In the genomic region with DNA sequence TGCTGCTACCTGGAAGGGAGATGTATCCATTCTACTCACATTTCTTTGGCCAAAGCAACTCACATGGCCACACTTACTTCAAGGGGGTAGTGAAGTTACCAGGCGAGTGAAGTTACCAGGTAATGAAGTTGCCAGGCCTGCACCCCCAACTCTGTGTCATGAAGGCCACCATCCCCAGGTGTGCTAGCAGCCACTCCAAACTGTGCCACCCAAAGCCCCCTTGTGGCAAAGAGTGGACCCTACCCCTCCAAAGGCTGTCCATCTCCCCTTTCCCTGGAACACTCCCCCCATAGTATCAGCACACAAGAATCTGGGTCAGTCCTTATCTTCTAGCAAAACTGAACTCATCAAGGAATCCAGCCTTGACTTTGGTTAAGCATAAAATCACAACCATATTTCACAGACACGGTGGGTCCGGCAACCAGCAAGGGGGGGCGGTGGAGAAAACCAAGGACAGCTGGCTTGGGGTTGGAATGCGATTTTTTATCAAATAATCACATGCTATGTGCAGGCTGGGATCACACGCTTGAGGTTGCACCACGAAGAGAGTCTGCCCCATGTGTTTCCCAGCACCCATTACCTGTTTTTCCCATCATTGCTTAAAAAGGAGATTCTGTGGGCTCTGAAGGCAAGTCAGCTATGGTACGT, we compare ENCODE assay signal across 13 cellular contexts.
DNase-seq lines count a peak whose midpoint lies in the region; ATAC-seq and TF ChIP-seq lines count a peak whose summit lies in the region.
"Had no signal": no experiment of that assay in that cellular context is flagged by ENCODE, and none has a peak within 500 bp of the region (broad histone marks: within the 10 kb centered on the region; RNA-seq: fewer than 3 reads in every experiment).

No MANE protein-coding gene starts in this region.

- BruUV-seq in A673 (replicated peaks; lab: Mats Ljungman, UMichigan): no TSS peak

- POLR2A ChIA-PET in A673 (lab: Charles Lee; ENCODE audit: low non-redundant PET): no interaction called here

- 34 to 50% (median 43%) methylated on average over 7 to 8 of the region's 8 CpGs for WGBS in adrenal gland, 4 donors
- 96% methylated on average over 6 of the region's 8 CpGs for WGBS in mesenchymal stem cell

- H3K9ac ChIP-seq in mesenchymal stem cell (ENCODE audit: low read length): no peak overlapping the region

- no peak overlapping the region for H2BK5ac ChIP-seq in mesenchymal stem cell (ENCODE audit: low read depth, low read length, poor library complexity, severe bottlenecking)

- peak overlapping the region in 1 of 2 experiments; percentile 11 for H3K18ac ChIP-seq in mesenchymal stem cell (ENCODE audit: low read depth in 1 of 2, low read length in 2 of 2)

- TF ChIP-seq CTCF in A673 (conservative IDR thresholded peaks at IDR 0.05; ENCODE audit: low read depth, low read length) (0 out of 2 replicates have a peak, but pooled peaks have one; percentile 23), GM12872 (IDR thresholded peaks at IDR 0.05; ENCODE audit: insufficient read depth, low read depth, low read length) (peak; percentile 31; the same call in 2 of the 3 replicates), adrenal gland (IDR thresholded peaks at IDR 0.05) (peak in 1 of 6 experiments; percentile 16)

- H3K23ac ChIP-seq in mesenchymal stem cell (ENCODE audit: low read length in 2 of 2): no peak overlapping the region

- H3K27me3 ChIP-seq in A673 (replicated peaks; ENCODE audit: insufficient read depth, low read depth, low read length, poor library complexity) (no peaks in the 10 kb centered on the region), adrenal gland (no peaks in the 10 kb centered on the region), mesenchymal stem cell (ENCODE audit: control insufficient read depth in 1 of 2, insufficient read depth in 1 of 2, low read length in 2 of 2) (no peaks in the 10 kb centered on the region)
- H3K27me3 ChIP-seq: SJSA1 had no signal

- H3K27ac ChIP-seq in A673 (ENCODE audit: low read depth, low read length, poor library complexity, severe bottlenecking): no peak overlapping the region
- peak overlapping the region in 3 of 5 donors; percentile 39 to 66 (median 49) for H3K27ac ChIP-seq in adrenal gland
- H3K27ac ChIP-seq in mesenchymal stem cell (ENCODE audit: low read length, poor library complexity, severe bottlenecking): no peak overlapping the region
- H3K27ac ChIP-seq: SJSA1 had no signal

- no peak overlapping the region for H3K14ac ChIP-seq in mesenchymal stem cell (ENCODE audit: low read length in 2 of 2)

- H3K4me1 ChIP-seq in A673 (ENCODE audit: insufficient read depth, low read length, poor library complexity, severe bottlenecking) (peaks cover 3% of the 10 kb centered on the region), adrenal gland (replicated peaks in 1 of 2) (peaks cover 11 to 28% of the 10 kb centered on the region in 2 donors), mesenchymal stem cell (ENCODE audit: control insufficient read depth, insufficient read depth, low read depth, low read length) (peaks cover 28% of the 10 kb centered on the region)

- H3K4me3 ChIP-seq in A673 (ENCODE audit: low read depth, low read length, poor library complexity, severe bottlenecking): no peak overlapping the region
- H3K4me3 ChIP-seq in adrenal gland: no peak overlapping the region
- H3K4me3 ChIP-seq in mesenchymal stem cell (ENCODE audit: insufficient read depth in 1 of 2, low read depth in 1 of 2, low read length in 2 of 2): no peak overlapping the region
- H3K4me3 ChIP-seq: SJSA1 had no signal

- H4K8ac ChIP-seq in mesenchymal stem cell (ENCODE audit: low read length): no peak overlapping the region

- DNase-seq in A673 (ENCODE audit: low spot score) (no peak), adrenal gland (peak; percentile 53 to 88 (median 85)), mesenchymal stem cell (no peak), SKM-1 (lab: John Stamatoyannopoulos, UW; ENCODE audit: unreplicated experiment) (no peak)
- DNase-seq in activated CD8-positive, alpha-beta memory T cell treated with anti-CD3 and anti-CD28 coated beads for 24 hours: no peak
- DNase-seq: activated T-cell treated with anti-CD3 and anti-CD28 coated beads, Interleukin-2, amount 50 U/mL, for 24 hours; NCI-H1694; NCI-H748 treated with DMSO at 0.1 percent for 48 hours; posterior cingulate gyrus had no signal

- H2BK15ac ChIP-seq in mesenchymal stem cell (ENCODE audit: low read depth, poor library complexity, severe bottlenecking): no peak overlapping the region

- CTCF ChIA-PET in A673 (lab: Charles Lee): no interaction called here

- no peak overlapping the region for H3K4me2 ChIP-seq in mesenchymal stem cell (ENCODE audit: low read length, poor library complexity, severe bottlenecking)

- no peak overlapping the region for H2AFZ ChIP-seq in mesenchymal stem cell (ENCODE audit: low read depth, low read length)

- H4K91ac ChIP-seq in mesenchymal stem cell (ENCODE audit: low read length): no peak overlapping the region

- H2BK12ac ChIP-seq in mesenchymal stem cell (ENCODE audit: low read length in 2 of 2): peak overlapping the region in 1 of 2 experiments; percentile 63

- intact Hi-C loops in A673 (cut with micrococcal nuclease; ENCODE audit: unreplicated experiment): no loop called here
- intact Hi-C loops in adrenal gland (cut with DNase I): no loop called here

- peak overlapping the region; percentile 2 for H2AK5ac ChIP-seq in mesenchymal stem cell (ENCODE audit: low read length, severe bottlenecking)

- no peak overlapping the region for H3K4ac ChIP-seq in mesenchymal stem cell (ENCODE audit: low read depth in 1 of 2, low read length in 2 of 2)

- H3K36me3 ChIP-seq in A673 (ENCODE audit: insufficient read depth, low read length, poor library complexity, severe bottlenecking) (no peaks in the 10 kb centered on the region), adrenal gland (replicated peaks in 1 of 2) (no peaks in the 10 kb centered on the region), mesenchymal stem cell (ENCODE audit: control insufficient read depth in 1 of 2, insufficient read depth in 2 of 2, low read depth in 1 of 2, low read length in 2 of 2) (no peaks in the 10 kb centered on the region)
- H3K36me3 ChIP-seq: SJSA1 had no signal

- H2BK120ac ChIP-seq in mesenchymal stem cell (ENCODE audit: low read depth, low read length): no peak overlapping the region

- H3K79me1 ChIP-seq in mesenchymal stem cell (replicated peaks; ENCODE audit: low read length, poor library complexity, severe bottlenecking): no peaks in the 10 kb centered on the region

- H3K9me3 ChIP-seq in A673 (ENCODE audit: low read depth, low read length, poor library complexity, severe bottlenecking) (no peaks in the 10 kb centered on the region), adrenal gland (replicated peaks in 1 of 3) (no peaks in the 10 kb centered on the region), mesenchymal stem cell (ENCODE audit: control insufficient read depth, low read length) (no peaks in the 10 kb centered on the region)
- H3K9me3 ChIP-seq: SJSA1 had no signal

- ATAC-seq in HG03520 (IDR thresholded peaks at IDR 0.05; ENCODE audit: unreplicated experiment) (no peak), GM18861 (IDR thresholded peaks at IDR 0.05; ENCODE audit: unreplicated experiment) (no peak)

- TF ChIP-seq POLR2A in adrenal gland (IDR thresholded peaks at IDR 0.05): peak in 1 of 2 donors; percentile 26

Comparison
In these comparisons a context has a peak if more than half of its experiments do, and no peak if none do; other contexts are left out.
1. DNase-seq: peak in adrenal gland (7 of 7); none in A673 (single experiment), mesenchymal stem cell (single experiment), SKM-1 (single experiment) and activated CD8-positive, alpha-beta memory T cell treated with anti-CD3 and anti-CD28 coated beads for 24 hours (single experiment).
2. H3K27ac ChIP-seq: peak in adrenal gland (3 of 5); none in A673 (single experiment) and mesenchymal stem cell (single experiment).